24 cellular contexts compared by ENCODE assay signal in the genomic region with DNA sequence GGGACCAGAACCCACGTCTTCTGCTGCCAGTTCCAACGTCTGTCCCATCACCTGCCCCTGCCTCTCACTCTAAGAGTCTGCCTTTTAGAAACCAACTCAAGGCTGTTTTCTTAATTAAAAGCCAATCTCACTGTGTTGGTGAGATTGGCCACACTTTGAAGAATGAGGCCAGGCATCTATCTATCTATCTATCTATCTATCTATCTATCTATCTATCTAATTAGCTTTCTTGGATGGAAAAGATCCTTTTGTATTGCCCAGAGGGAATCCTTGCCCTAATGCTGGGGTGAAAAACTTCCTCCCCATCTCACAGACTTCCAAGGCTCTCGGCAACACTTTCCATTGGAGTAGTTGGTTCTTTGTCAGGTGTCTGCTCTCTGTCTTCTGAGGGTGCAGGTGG. TPM values are rescaled to one million over a fixed set of nuclear protein-coding genes. Genes with fewer than 3 reads are reported as not detected.
A peak's percentile ranks its signal among the peaks of the same experiment; 100 is the strongest.
DNase-seq lines count a peak whose midpoint lies in the region; ATAC-seq and TF ChIP-seq lines count a peak whose summit lies in the region.
"Had no signal": no experiment of that assay in that cellular context is flagged by ENCODE, and none has a peak within 500 bp of the region (broad histone marks: within the 10 kb centered on the region; RNA-seq: fewer than 3 reads in every experiment).

No MANE protein-coding gene starts in this region.

- ATAC-seq in right cardiac atrium (no peak), GM21619 (IDR thresholded peaks at IDR 0.05; ENCODE audit: unreplicated experiment) (no peak), GM21528 (IDR thresholded peaks at IDR 0.05; ENCODE audit: low FRiP score, unreplicated experiment) (no peak)
- ATAC-seq: A549 had no signal

- WGBS in right cardiac atrium: 80% methylated on average over 3 of the region's 3 CpGs
- 92% methylated on average over 3 of the region's 3 CpGs for WGBS in hepatocyte (ENCODE audit: low lambda C conversion rate, missing lambda C conversion rate)

- no peaks in the 10 kb centered on the region for H3K9me3 ChIP-seq in right cardiac atrium (ENCODE audit: control insufficient read depth, low read length)
- no peaks in the 10 kb centered on the region for H3K9me3 ChIP-seq in right atrium auricular region
- no peaks in the 10 kb centered on the region for H3K9me3 ChIP-seq in hepatocyte (ENCODE audit: low read depth)
- peaks cover 0 to 3% (median 0%) of the 10 kb centered on the region in 3 donors for H3K9me3 ChIP-seq in skeletal muscle tissue (ENCODE audit: control insufficient read depth in 3 of 3, low read length in 3 of 3)

- H3K79me2 ChIP-seq in hepatocyte: no peaks in the 10 kb centered on the region

- H3K4me3 ChIP-seq in right cardiac atrium (ENCODE audit: low read length) (no peak overlapping the region), right atrium auricular region (no peak overlapping the region), hepatocyte (no peak overlapping the region), skeletal muscle tissue (ENCODE audit: low read length in 3 of 3) (no peak overlapping the region)
- H3K4me3 ChIP-seq: A549, GM23248, PC-9 had no signal

- TF ChIP-seq CTCF in right atrium auricular region (IDR thresholded peaks at IDR 0.05) (no peak), hepatocyte (IDR thresholded peaks at IDR 0.05; ENCODE audit: poor library complexity) (no peak)

- intact Hi-C loops in right cardiac atrium (cut with DNase I): loop anchor here in 2 of 4 donors (2.0 to 10.0 kb wide), 2 partner anchors 80 to 132 kb away; partner anchors contain the start of gene COL15A1 (in 1 of the 2)

- peaks cover 19% of the 10 kb centered on the region for H3K4me1 ChIP-seq in right cardiac atrium (ENCODE audit: control insufficient read depth, insufficient read depth, low read length)
- H3K4me1 ChIP-seq in right atrium auricular region: peaks cover 0 to 81% of the 10 kb centered on the region in 2 donors
- H3K4me1 ChIP-seq in hepatocyte (ENCODE audit: insufficient read depth): peaks cover 11% of the 10 kb centered on the region
- peaks cover 38 to 47% (median 40%) of the 10 kb centered on the region in 3 donors for H3K4me1 ChIP-seq in skeletal muscle tissue (ENCODE audit: control insufficient read depth in 3 of 3, insufficient read depth in 3 of 3, low read length in 3 of 3)

- no peaks in the 10 kb centered on the region for H3K9me2 ChIP-seq in hepatocyte (replicated peaks; ENCODE audit: insufficient read depth)

- no peaks in the 10 kb centered on the region for H4K20me1 ChIP-seq in hepatocyte (ENCODE audit: insufficient read depth, poor library complexity, severe bottlenecking)

- H3K4me2 ChIP-seq in hepatocyte: no peak overlapping the region
- H3K4me2 ChIP-seq: A549, PC-9 had no signal

- H3K9ac ChIP-seq in skeletal muscle tissue (ENCODE audit: low read depth in 1 of 3, low read length in 3 of 3): no peak overlapping the region
- H3K9ac ChIP-seq: GM23248 had no signal

- H3K27ac ChIP-seq in right cardiac atrium (ENCODE audit: low read length) (peak overlapping the region; percentile 10), right atrium auricular region (peak overlapping the region in 1 of 2 donors; percentile 75), hepatocyte (peak overlapping the region; percentile 50), skeletal muscle tissue (ENCODE audit: low read depth, low read length) (peak overlapping the region; percentile 80)
- H3K27ac ChIP-seq: A549, PC-9, RWPE1 had no signal

- H3K27me3 ChIP-seq in right cardiac atrium (ENCODE audit: control insufficient read depth, insufficient read depth) (no peaks in the 10 kb centered on the region), right atrium auricular region (no peaks in the 10 kb centered on the region), hepatocyte (no peaks in the 10 kb centered on the region), skeletal muscle tissue (ENCODE audit: control insufficient read depth in 3 of 3, insufficient read depth in 3 of 3, low read length in 3 of 3) (no peaks in the 10 kb centered on the region)

- H3K36me3 ChIP-seq in right atrium auricular region (no peaks in the 10 kb centered on the region), hepatocyte (replicated peaks; ENCODE audit: insufficient read depth, low read depth) (no peaks in the 10 kb centered on the region), skeletal muscle tissue (ENCODE audit: control insufficient read depth in 3 of 3, insufficient read depth in 3 of 3, low read length in 3 of 3) (no peaks in the 10 kb centered on the region)

- DNase-seq in right cardiac atrium (no peak), right atrium auricular region (ENCODE audit: low spot score) (no peak), hepatocyte (ENCODE audit: low spot score) (no peak)
- no peak for DNase-seq in stimulated activated naive CD4-positive, alpha-beta T cell (lab: John Stamatoyannopoulos, UW)
- DNase-seq: CD4-positive, CD25-positive, alpha-beta regulatory T cell; EL; GF-D8; GM23248; H9; HFFc6; KBM-7; MM.1S; NCI-H1048; NCI-H1417 treated with DMSO at 0.1 percent for 48 hours; NCI-H187; NCI-H2107; NCI-H446 treated with DMSO at 0.1 percent for 48 hours; NCI-H69; PC-9 had no signal

- H2AFZ ChIP-seq in hepatocyte: no peak overlapping the region
- H2AFZ ChIP-seq: GM23248, PC-9 had no signal

RNA-seq across cellular contexts. Expression of gene GALNT12, which starts 57.8 kb away (rescaled TPM):
- total RNA-seq in right cardiac atrium: 1 to 10 TPM in 1 of 4 donors, under 1 TPM in 3; 0.68 to 1.3 (median 0.92) TPM
- polyA plus RNA-seq in right cardiac atrium: 0.29 TPM
- total RNA-seq in right atrium auricular region: 1 to 10 TPM in 1 of 2 donors, under 1 TPM in 1; 0.33 to 2.7 TPM
- 13.0 and 16.4 TPM in 2 replicates for total RNA-seq in hepatocyte
- 13.9 and 17.2 TPM in 2 replicates for polyA plus RNA-seq in hepatocyte
- 1.6 TPM for total RNA-seq in skeletal muscle tissue
